Comparison of ENCODE assay signal across 29 cellular contexts in the genomic region with DNA sequence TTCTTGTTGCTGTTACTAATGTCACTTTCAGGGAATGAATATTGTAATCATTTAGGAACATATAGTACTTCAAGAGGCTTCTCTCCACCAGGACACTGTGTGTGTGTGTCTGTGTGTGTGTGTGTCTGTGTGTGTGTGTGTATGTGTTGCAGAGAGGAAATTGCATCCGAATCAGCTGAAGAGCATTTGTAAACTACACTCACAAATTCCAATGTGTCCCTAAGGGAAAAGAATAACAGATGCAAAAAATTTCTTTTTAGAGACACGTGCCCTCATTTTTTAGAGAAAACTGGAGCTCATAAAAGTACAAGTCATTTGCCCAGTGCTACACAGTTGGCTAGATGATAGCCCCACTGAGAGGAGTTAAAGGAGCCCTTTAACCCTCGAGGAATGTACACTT.
"Had no signal": no experiment of that assay in that cellular context is flagged by ENCODE, and none has a peak within 500 bp of the region (broad histone marks: within the 10 kb centered on the region; RNA-seq: fewer than 3 reads in every experiment).

No MANE protein-coding gene starts in this region.

- H3K27ac Mint-ChIP-seq: activated CD4-positive, alpha-beta T cell treated with anti-CD3 and anti-CD28 coated beads for 36 hours; activated naive CD4-positive, alpha-beta T cell treated with anti-CD3 and anti-CD28 coated beads for 36 hours; activated naive CD8-positive, alpha-beta T cell treated with anti-CD3 and anti-CD28 coated beads for 36 hours; activated T-helper 1 cell treated with anti-CD3 and anti-CD28 coated beads, Interleukin-12 subunit alpha, Interleukin-12 subunit beta, Interleukin-2, Interleukin-4 antibody, amounts not matched to agents 30 ng/mL and 10 ng/mL and 1 ng/mL, durations not matched to agents 14 hours and 24 hours and 36 hours; endodermal cell; mesothelial cell of epicardium; naive thymus-derived CD4-positive, alpha-beta T cell; T-helper 2 cell treated with Interferon-gamma antibody and Interleukin-4, amounts not matched to agents 5 μg/mL and 100 μg/mL, for 36 hours had no signal

- H3K36me3 Mint-ChIP-seq: activated naive CD8-positive, alpha-beta T cell treated with anti-CD3 and anti-CD28 coated beads for 36 hours; mesothelial cell of epicardium; naive thymus-derived CD4-positive, alpha-beta T cell had no signal

- H3K27me3 Mint-ChIP-seq: activated CD4-positive, alpha-beta T cell treated with anti-CD3 and anti-CD28 coated beads for 36 hours; activated naive CD8-positive, alpha-beta T cell treated with anti-CD3 and anti-CD28 coated beads for 36 hours had no signal

- DNase-seq: activated CD4-positive, alpha-beta T cell treated with anti-CD3 and anti-CD28 coated beads for 36 hours; activated CD4-positive, alpha-beta T cell treated with anti-CD3 and anti-CD28 coated beads, Interleukin-2, amount 50 U/mL, for 4 hours; activated CD4-positive, CD25-positive, alpha-beta regulatory T cell; activated CD8-positive, alpha-beta memory T cell treated with anti-CD3 and anti-CD28 coated beads for 24 hours; activated effector memory CD4-positive, alpha-beta T cell treated with anti-CD3 and anti-CD28 coated beads, Interleukin-2, amount 50 U/mL, for 16 hours; activated naive CD4-positive, alpha-beta T cell treated with anti-CD3 and anti-CD28 coated beads for 36 hours; activated naive CD8-positive, alpha-beta T cell treated with anti-CD3 and anti-CD28 coated beads for 36 hours; brain microvascular endothelial cell; caudate nucleus; endodermal cell; foreskin fibroblast; head of caudate nucleus; hippocampal formation; left cardiac atrium; mammary epithelial cell; naive thymus-derived CD4-positive, alpha-beta T cell; nucleus accumbens; pancreas; psoas muscle; spleen; stimulated activated naive CD4-positive, alpha-beta T cell; T-helper 1 cell had no signal

- H3K9me3 Mint-ChIP-seq: activated naive CD8-positive, alpha-beta T cell treated with anti-CD3 and anti-CD28 coated beads for 36 hours; activated T-helper 1 cell treated with anti-CD3 and anti-CD28 coated beads, Interleukin-12 subunit alpha, Interleukin-12 subunit beta, Interleukin-2, Interleukin-4 antibody, amounts not matched to agents 30 ng/mL and 10 ng/mL and 1 ng/mL, durations not matched to agents 14 hours and 24 hours and 36 hours; endodermal cell; mesothelial cell of epicardium; T-helper 2 cell treated with Interferon-gamma antibody and Interleukin-4, amounts not matched to agents 5 μg/mL and 100 μg/mL, for 36 hours had no signal

- H3K27ac ChIP-seq: ascending aorta, brain microvascular endothelial cell, pancreas, psoas muscle, spleen, suprapubic skin, tibial nerve had no signal

- H3K4me1 Mint-ChIP-seq: activated CD4-positive, alpha-beta T cell treated with anti-CD3 and anti-CD28 coated beads for 36 hours; activated naive CD8-positive, alpha-beta T cell treated with anti-CD3 and anti-CD28 coated beads for 36 hours; naive thymus-derived CD4-positive, alpha-beta T cell had no signal

- ATAC-seq: activated CD4-positive, alpha-beta T cell treated with anti-CD3 and anti-CD28 coated beads for 36 hours; esophagus mucosa; left cardiac atrium; naive thymus-derived CD4-positive, alpha-beta T cell; psoas muscle had no signal

- H3K4me3 Mint-ChIP-seq: activated CD4-positive, alpha-beta T cell treated with anti-CD3 and anti-CD28 coated beads for 36 hours; activated naive CD4-positive, alpha-beta T cell treated with anti-CD3 and anti-CD28 coated beads for 36 hours; activated naive CD8-positive, alpha-beta T cell treated with anti-CD3 and anti-CD28 coated beads for 36 hours; activated T-helper 1 cell treated with anti-CD3 and anti-CD28 coated beads, Interleukin-12 subunit alpha, Interleukin-12 subunit beta, Interleukin-2, Interleukin-4 antibody, amounts not matched to agents 30 ng/mL and 10 ng/mL and 1 ng/mL, durations not matched to agents 14 hours and 24 hours and 36 hours; endodermal cell; mesothelial cell of epicardium; naive thymus-derived CD4-positive, alpha-beta T cell; T-helper 2 cell treated with Interferon-gamma antibody and Interleukin-4, amounts not matched to agents 5 μg/mL and 100 μg/mL, for 36 hours had no signal
